9 cellular contexts compared by ENCODE assay signal in the genomic region with DNA sequence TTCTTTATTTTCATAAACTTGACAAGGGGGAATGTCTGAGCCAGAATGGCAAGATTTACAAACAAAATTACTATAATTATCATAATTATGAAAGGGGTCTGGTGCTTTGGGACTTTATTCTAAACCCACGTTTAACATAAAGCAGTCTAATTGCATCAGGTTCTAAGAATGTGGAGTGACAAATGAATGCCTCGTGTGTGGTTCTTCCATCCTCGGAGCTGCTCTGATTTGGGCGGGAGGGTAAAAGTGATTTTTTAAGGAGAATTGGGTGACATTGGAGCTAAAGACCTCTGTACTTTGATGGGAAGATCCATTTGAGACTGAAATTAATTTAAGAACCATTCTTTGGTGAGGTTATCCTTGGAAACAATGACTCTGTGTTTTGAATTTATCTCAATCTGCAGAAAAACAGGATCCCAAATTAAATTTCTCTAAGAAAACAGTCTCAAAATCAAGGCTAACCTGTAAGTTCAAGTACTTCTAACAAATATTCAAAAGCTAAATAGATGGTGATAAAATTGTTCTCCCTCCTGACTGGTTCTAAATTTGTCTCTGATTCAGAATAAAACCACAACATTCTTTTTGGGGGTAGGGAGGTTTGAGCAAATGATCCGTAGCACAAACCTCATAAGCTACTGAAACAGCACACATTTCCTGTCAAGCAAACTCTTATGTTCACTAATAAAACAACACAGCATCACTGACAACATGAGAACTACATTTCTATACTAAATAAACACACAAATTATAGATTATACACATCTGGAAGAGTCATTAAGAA.
DNase-seq lines count a peak whose midpoint lies in the region; ATAC-seq and TF ChIP-seq lines count a peak whose summit lies in the region.
"Had no signal": no experiment of that assay in that cellular context is flagged by ENCODE, and none has a peak within 500 bp of the region (broad histone marks: within the 10 kb centered on the region; RNA-seq: fewer than 3 reads in every experiment).

No MANE protein-coding gene starts in this region.

- WGBS in hepatocyte (ENCODE audit: low lambda C conversion rate, missing lambda C conversion rate), result 61% methylated on average over 5 of the region's 5 CpGs

- no peaks in the 10 kb centered on the region for H3K79me2 ChIP-seq in hepatocyte

- peaks cover 31% of the 10 kb centered on the region for H3K4me1 ChIP-seq in SJSA1 (replicated peaks)
- H3K4me1 ChIP-seq in hepatocyte (ENCODE audit: insufficient read depth), result peaks cover 9% of the 10 kb centered on the region

- no peak for TF ChIP-seq CTCF in fibroblast of mammary gland (conservative IDR thresholded peaks at IDR 0.05; ENCODE audit: control insufficient read depth, insufficient read depth, low read depth, low read length)
- TF ChIP-seq CTCF in hepatocyte (IDR thresholded peaks at IDR 0.05; ENCODE audit: poor library complexity), result no peak

- no peaks in the 10 kb centered on the region for H3K9me3 ChIP-seq in SJSA1 (replicated peaks)
- H3K9me3 ChIP-seq in hepatocyte (ENCODE audit: low read depth), result no peaks in the 10 kb centered on the region

- no peaks in the 10 kb centered on the region for H4K20me1 ChIP-seq in hepatocyte (ENCODE audit: insufficient read depth, poor library complexity, severe bottlenecking)

- H3K4me3 ChIP-seq in SJSA1, result no peak overlapping the region
- H3K4me3 ChIP-seq in fibroblast of mammary gland (ENCODE audit: control insufficient read depth, low read depth, low read length), result no peak overlapping the region
- H3K4me3 ChIP-seq in hepatocyte, result no peak overlapping the region

- no peak for ATAC-seq in GM18907 (IDR thresholded peaks at IDR 0.05; ENCODE audit: unreplicated experiment)
- no peak for ATAC-seq in GM19452 (IDR thresholded peaks at IDR 0.05; ENCODE audit: unreplicated experiment)

- H3K27ac ChIP-seq in SJSA1 (peak overlapping the region; percentile 68), hepatocyte (no peak overlapping the region)

- no peak overlapping the region for H3K4me2 ChIP-seq in hepatocyte

- DNase-seq in A172 (ENCODE audit: low spot score) (peak; percentile 71), EH (ENCODE audit: low read depth) (peak; percentile 83), SJSA1 (ENCODE audit: low read depth in 1 of 2, low spot score in 2 of 2) (peak; percentile 38 to 65), fibroblast of mammary gland (ENCODE audit: low read depth) (peak; percentile 77), hepatocyte (ENCODE audit: low spot score) (no peak), NCI-H748 (lab: John Stamatoyannopoulos, UW; ENCODE audit: unreplicated experiment) (no peak)
- DNase-seq: NCI-H526 had no signal

- H3K9me2 ChIP-seq in hepatocyte (replicated peaks; ENCODE audit: insufficient read depth), result no peaks in the 10 kb centered on the region

- no peaks in the 10 kb centered on the region for H3K27me3 ChIP-seq in SJSA1 (replicated peaks)
- H3K27me3 ChIP-seq in hepatocyte, result no peaks in the 10 kb centered on the region

- H3K36me3 ChIP-seq in SJSA1 (peaks cover 24% of the 10 kb centered on the region), hepatocyte (replicated peaks; ENCODE audit: insufficient read depth, low read depth) (peaks cover 3% of the 10 kb centered on the region)

- H2AFZ ChIP-seq in hepatocyte, result no peak overlapping the region

Comparison
In these comparisons a context has a peak if more than half of its experiments do, and no peak if none do; other contexts are left out.
1. DNase-seq: peak in A172 (single experiment), EH (single experiment), SJSA1 (2 of 2) and fibroblast of mammary gland (single experiment); none in hepatocyte (single experiment) and NCI-H748 (single experiment).